In genomic region chr12:116142936-116143882, GRCh38 we compare ENCODE assay signal across 8 cellular contexts.
DNase-seq lines count a peak whose midpoint lies in the region; ATAC-seq, FAIRE-seq and TF ChIP-seq lines count a peak whose summit lies in the region.

No MANE protein-coding gene starts in this region.

- TF ChIP-seq CTCF in Calu3 (IDR thresholded peaks at IDR 0.05; ENCODE audit: unreplicated experiment) (no peak), astrocyte (IDR thresholded peaks at IDR 0.05; ENCODE audit: insufficient read depth, low read depth, low read length) (no peak), GM10248 (IDR thresholded peaks at IDR 0.05; ENCODE audit: control extremely low read depth, extremely low read depth, low read depth, missing control alignments) (no peak)

- H3K9me3 Mint-ChIP-seq in Calu3 (ENCODE audit: low read depth, unreplicated experiment): no peaks in the 10 kb centered on the region
- H3K9me3 Mint-ChIP-seq in astrocyte (ENCODE audit: unreplicated experiment): no peaks in the 10 kb centered on the region
- H3K9me3 Mint-ChIP-seq in naive thymus-derived CD8-positive, alpha-beta T cell: no peaks in the 10 kb centered on the region

- H2AFZ ChIP-seq in astrocyte (ENCODE audit: low read depth, low read length): no peak overlapping the region

- H3K36me3 Mint-ChIP-seq in Calu3 (ENCODE audit: insufficient read depth, unreplicated experiment): no peaks in the 10 kb centered on the region
- H3K36me3 Mint-ChIP-seq in astrocyte (ENCODE audit: low read depth, unreplicated experiment): peaks cover 6% of the 10 kb centered on the region
- H3K36me3 Mint-ChIP-seq in naive thymus-derived CD8-positive, alpha-beta T cell: no peaks in the 10 kb centered on the region

- H3K27me3 Mint-ChIP-seq in Calu3 (ENCODE audit: unreplicated experiment) (no peaks in the 10 kb centered on the region), astrocyte (ENCODE audit: low read depth, unreplicated experiment) (no peaks in the 10 kb centered on the region)
- no peaks in the 10 kb centered on the region for H3K27me3 Mint-ChIP-seq in naive thymus-derived CD8-positive, alpha-beta T cell

- intact Hi-C loops in Calu3 (cut with micrococcal nuclease; ENCODE audit: unreplicated experiment): loop anchor here (10.0 kb wide), 1 partner anchor 552 kb away; no protein-coding TSS in a partner anchor

- peak overlapping the region; percentile 15 for H3K4me3 ChIP-seq in astrocyte (ENCODE audit: insufficient read depth, low read depth, low read length)

- H4K20me1 ChIP-seq in astrocyte (ENCODE audit: insufficient read depth, low read length): peaks cover 87% of the 10 kb centered on the region

- peak overlapping the region; percentile 81 for H3K27ac Mint-ChIP-seq in Calu3 (ENCODE audit: unreplicated experiment)
- H3K27ac Mint-ChIP-seq in astrocyte (ENCODE audit: unreplicated experiment): peak overlapping the region; percentile 79
- H3K27ac Mint-ChIP-seq in naive thymus-derived CD8-positive, alpha-beta T cell: peak overlapping the region in 5 of 10 donors; percentile 7 to 88 (median 56)

- DNase-seq in Calu3 (no peak), HTR-8/SVneo (ENCODE audit: insufficient read length, low spot score) (peak; percentile 67), astrocyte (ENCODE audit: low read depth) (peak; percentile 92), DMS153 treated with DMSO at 0.1 percent for 48 hours (lab: John Stamatoyannopoulos, UW; ENCODE audit: unreplicated experiment) (no peak), GM10248 (ENCODE audit: extremely low spot score) (no peak)
- no peak for DNase-seq in naive thymus-derived CD8-positive, alpha-beta T cell

- CTCF ChIA-PET in Calu3 (lab: Charles Lee) (interaction anchor here (0.7 to 1.1 kb wide), 3 partner anchors 21 to 565 kb away, joined by 3 to 4 read pairs (median 3); no protein-coding TSS in a partner anchor), GM10248 (lab: Yijun Ruan, JAX) (interaction anchor here (1.3 to 2.2 kb wide), 5 partner anchors 12 to 52 kb away, joined by 3 to 10 read pairs (median 5); no protein-coding TSS in a partner anchor)

- H3K4me1 Mint-ChIP-seq in Calu3 (ENCODE audit: low read depth, unreplicated experiment) (peaks cover 37% of the 10 kb centered on the region), astrocyte (ENCODE audit: low read depth, unreplicated experiment) (peaks cover 46% of the 10 kb centered on the region)
- H3K4me1 Mint-ChIP-seq in naive thymus-derived CD8-positive, alpha-beta T cell: peaks cover 31 to 55% (median 51%) of the 10 kb centered on the region in 4 donors

- peak overlapping the region; percentile 55 for H3K9ac ChIP-seq in astrocyte (ENCODE audit: low read length)

- no peaks in the 10 kb centered on the region for H3K9me3 ChIP-seq in astrocyte (ENCODE audit: insufficient read depth, low read depth, low read length)

- BruUV-seq in Calu3 (replicated peaks; lab: Mats Ljungman, UMichigan): no TSS peak

- POLR2A ChIA-PET in naive thymus-derived CD8-positive, alpha-beta T cell (lab: Charles Lee): interaction anchor here (0.7 kb wide), 1 partner anchor 60 kb away, joined by 3 read pairs; no protein-coding TSS in a partner anchor
- POLR2A ChIA-PET in GM10248 (lab: Yijun Ruan, JAX): no interaction called here

- H3K4me3 Mint-ChIP-seq in Calu3 (ENCODE audit: low read depth, unreplicated experiment) (no peak overlapping the region), astrocyte (ENCODE audit: unreplicated experiment) (peak overlapping the region; percentile 55)
- H3K4me3 Mint-ChIP-seq in naive thymus-derived CD8-positive, alpha-beta T cell: peak overlapping the region in 8 of 10 donors; percentile 12 to 61 (median 36)

- no peaks in the 10 kb centered on the region for H3K36me3 ChIP-seq in astrocyte (ENCODE audit: insufficient read depth, low read length)

- no peak for ATAC-seq in naive thymus-derived CD8-positive, alpha-beta T cell
- ATAC-seq in GM21576 (IDR thresholded peaks at IDR 0.05; ENCODE audit: unreplicated experiment) (no peak), HG02870 (IDR thresholded peaks at IDR 0.05; ENCODE audit: unreplicated experiment) (no peak)

- peak overlapping the region; percentile 80 for H3K4me2 ChIP-seq in astrocyte (ENCODE audit: low read length)

- H3K79me2 ChIP-seq in astrocyte (ENCODE audit: insufficient read depth, low read length): peaks cover 92% of the 10 kb centered on the region

- no peaks in the 10 kb centered on the region for H3K27me3 ChIP-seq in astrocyte (ENCODE audit: insufficient read depth, low read length)

- FAIRE-seq in HTR-8/SVneo (lab: Jason Lieb, UNC): no peak
- peak; percentile 93 for FAIRE-seq in astrocyte (lab: Jason Lieb, UNC)

- H3K4me1 ChIP-seq in astrocyte (ENCODE audit: insufficient read depth, low read length): peaks cover 43% of the 10 kb centered on the region

- H3K27ac ChIP-seq in astrocyte (ENCODE audit: low read depth, low read length): peak overlapping the region; percentile 74

Comparison
In these comparisons a context has a peak if more than half of its experiments do, and no peak if none do; other contexts are left out.
1. DNase-seq: peak in HTR-8/SVneo (single experiment) and astrocyte (single experiment); none in Calu3 (single experiment), naive thymus-derived CD8-positive, alpha-beta T cell (0 of 10), DMS153 treated with DMSO at 0.1 percent for 48 hours (single experiment) and GM10248 (single experiment).